In the genomic region with DNA sequence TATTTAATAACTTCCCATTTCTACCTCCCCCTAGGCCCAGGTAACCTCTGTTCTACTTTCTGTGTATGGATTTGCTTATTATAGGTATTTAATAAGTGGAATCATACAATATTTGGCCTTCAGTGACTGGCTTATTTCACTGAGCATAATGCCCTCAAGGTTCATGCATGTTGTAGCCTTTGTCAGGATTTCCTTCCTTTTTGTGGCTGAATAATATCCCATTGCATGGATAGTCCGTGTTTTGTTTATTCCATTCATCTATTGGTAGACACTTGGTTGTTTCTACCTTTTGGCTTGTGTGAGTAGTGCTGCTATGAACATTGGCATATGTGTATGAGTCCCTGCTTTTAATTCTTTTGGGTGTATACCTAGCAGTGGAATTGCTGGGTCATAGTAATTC, we compare ENCODE assay signal across 13 cellular contexts. TPM values are rescaled to one million over a fixed set of nuclear protein-coding genes. Genes with fewer than 3 reads are reported as not detected.
"Had no signal": no experiment of that assay in that cellular context is flagged by ENCODE, and none has a peak within 500 bp of the region (broad histone marks: within the 10 kb centered on the region; RNA-seq: fewer than 3 reads in every experiment).

No MANE protein-coding gene starts in this region.

- H3K4me3 ChIP-seq: cardiac muscle cell, right atrium auricular region, SJSA1, skin epidermis had no signal

- DNase-seq: activated CD4-positive, CD25-positive, alpha-beta regulatory T cell treated with anti-CD3 and anti-CD28 coated beads, Interleukin-2, amount 50 U/mL, for 72 hours; activated effector memory CD4-positive, alpha-beta T cell treated with anti-CD3 and anti-CD28 coated beads, Interleukin-2, amount 50 U/mL, for 16 hours; activated T-cell treated with anti-CD3 and anti-CD28 coated beads for 4 hours; effector CD4-positive, alpha-beta T cell; hippocampal formation had no signal

- H3K9me3 ChIP-seq: right atrium auricular region, SJSA1 had no signal

- H3K27me3 ChIP-seq: cardiac muscle cell, right atrium auricular region, SJSA1 had no signal

- H3K4me3 Mint-ChIP-seq: mesothelial cell of epicardium had no signal

- H3K9me3 Mint-ChIP-seq: mesothelial cell of epicardium had no signal

- FAIRE-seq: colon had no signal

- H3K27ac ChIP-seq: right atrium auricular region, SJSA1 had no signal

RNA-seq across cellular contexts. Expression of a gene that starts 48.2 kb away (rescaled TPM):
- total RNA-seq: epithelial cell of proximal tubule, myocyte, SJSA1 had no signal
